ENCODE assay signal across 16 cellular contexts in the genomic region with DNA sequence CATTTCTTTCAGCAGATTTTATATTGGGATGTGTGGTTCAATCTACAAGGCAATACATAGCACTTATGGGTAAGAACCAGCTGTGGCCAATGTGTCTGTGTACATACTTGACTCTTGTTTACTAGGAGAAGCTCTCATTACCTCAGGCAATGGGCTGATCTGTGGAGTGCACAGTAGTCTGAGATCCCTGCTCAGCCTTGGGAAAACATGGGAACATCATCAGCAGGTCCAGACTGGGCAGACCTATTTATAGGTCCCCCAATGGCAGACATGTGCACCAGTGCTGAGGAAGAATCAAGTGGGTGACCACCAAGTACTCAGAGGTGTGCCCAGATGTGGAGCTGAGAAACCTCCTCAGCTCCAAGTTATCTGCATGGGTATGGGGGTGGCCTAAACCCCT.
DNase-seq lines count a peak whose midpoint lies in the region; ATAC-seq and TF ChIP-seq lines count a peak whose summit lies in the region.
"Had no signal": no experiment of that assay in that cellular context is flagged by ENCODE, and none has a peak within 500 bp of the region (broad histone marks: within the 10 kb centered on the region; RNA-seq: fewer than 3 reads in every experiment).

No MANE protein-coding gene starts in this region.

- H3K4me3 ChIP-seq in right atrium auricular region, result no peak overlapping the region
- H3K4me3 ChIP-seq in left ventricle myocardium inferior, result no peak overlapping the region

- H3K36me3 ChIP-seq in right atrium auricular region (no peaks in the 10 kb centered on the region), left ventricle myocardium inferior (no peaks in the 10 kb centered on the region)

- ATAC-seq in HG02642 (IDR thresholded peaks at IDR 0.05; ENCODE audit: poor library complexity, unreplicated experiment) (peak; percentile 8), GM21619 (IDR thresholded peaks at IDR 0.05; ENCODE audit: unreplicated experiment) (no peak), HG02981 (IDR thresholded peaks at IDR 0.05; ENCODE audit: unreplicated experiment) (no peak)

- TF ChIP-seq CTCF in right atrium auricular region (IDR thresholded peaks at IDR 0.05) (no peak), left ventricle myocardium inferior (IDR thresholded peaks at IDR 0.05; ENCODE audit: borderline replicate concordance) (no peak)

- H3K9me3 ChIP-seq in right atrium auricular region (peaks cover 0 to 7% of the 10 kb centered on the region in 2 donors), left ventricle myocardium inferior (replicated peaks) (peaks cover 17% of the 10 kb centered on the region)

- H3K27ac ChIP-seq in right atrium auricular region, result peak overlapping the region; percentile 28 to 64
- H3K27ac ChIP-seq in left ventricle myocardium inferior (replicated peaks), result no peak overlapping the region
- H3K27ac ChIP-seq: VCaP had no signal

- H3K27me3 ChIP-seq in right atrium auricular region (no peaks in the 10 kb centered on the region), left ventricle myocardium inferior (ENCODE audit: low read depth) (peaks cover 3% of the 10 kb centered on the region)

- H3K4me1 ChIP-seq in right atrium auricular region (peaks cover 0 to 8% of the 10 kb centered on the region in 2 donors), left ventricle myocardium inferior (no peaks in the 10 kb centered on the region)

- no peak for DNase-seq in right atrium auricular region (ENCODE audit: low spot score)
- no peak for DNase-seq in left ventricle myocardium inferior
- peak; percentile 86 for DNase-seq in NCI-H510A treated with DMSO at 0.1 percent for 48 hours (lab: John Stamatoyannopoulos, UW)
- no peak for DNase-seq in globus pallidus (ENCODE audit: low spot score)
- DNase-seq in foreskin melanocyte, result no peak
- DNase-seq: ACHN; activated naive CD4-positive, alpha-beta T cell treated with anti-CD3 and anti-CD28 coated beads, Interleukin-2, amount 50 U/mL, for 16 hours; activated T-cell treated with anti-CD3 and anti-CD28 coated beads, Interleukin-2, amount 50 U/mL, for 24 hours; CD8-positive, alpha-beta memory T cell; HCEC 1CT; NCI-H2081 treated with DMSO at 0.1 percent for 48 hours; NK-92 treated with Interleukin-12 subunit alpha and Interleukin-12 subunit beta, amount 100 ng/mL, for 24 hours had no signal

- intact Hi-C loops in left ventricle myocardium inferior (cut with micrococcal nuclease), result no loop called here
